24 cellular contexts compared by ENCODE assay signal in the genomic region with DNA sequence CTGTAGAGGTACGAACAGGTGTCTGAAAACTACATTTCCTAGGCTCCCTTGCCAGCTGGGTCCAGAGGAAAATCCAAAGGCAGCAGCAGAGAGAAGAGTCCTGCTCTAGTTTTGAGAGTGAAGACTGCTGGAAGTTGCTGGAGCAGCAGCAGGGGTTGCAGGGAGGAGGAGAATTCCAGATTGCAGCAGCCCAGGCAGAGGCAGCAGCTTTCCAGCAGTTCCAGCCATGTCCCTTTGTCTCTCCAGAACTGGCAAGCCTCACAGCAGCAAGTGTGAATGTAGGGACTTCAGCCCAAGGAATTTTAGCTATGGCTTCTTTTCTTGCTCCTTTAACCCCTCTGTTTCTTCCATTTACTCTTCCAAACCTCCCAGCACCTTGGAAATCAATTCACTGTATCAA.
"Had no signal": no experiment of that assay in that cellular context is flagged by ENCODE, and none has a peak within 500 bp of the region (broad histone marks: within the 10 kb centered on the region; RNA-seq: fewer than 3 reads in every experiment).

No MANE protein-coding gene starts in this region.

- H3K27ac Mint-ChIP-seq: IgD-negative memory B cell had no signal

- DNase-seq: MV-4-11, NCI-H1092, NCI-H1105 treated with DMSO at 0.1 percent for 48 hours, NCI-H1417 treated with DMSO at 0.1 percent for 48 hours, NCI-H146, NCI-H1694 treated with DMSO at 0.1 percent for 48 hours, NCI-H1930, NCI-H2081, NCI-H2107, NCI-H2227 treated with DMSO at 0.1 percent for 48 hours, NCI-H524, NCI-H526 treated with DMSO at 0.1 percent for 48 hours, NCI-H748 treated with DMSO at 0.1 percent for 48 hours, Right ventricle myocardium superior, RPMI8226, SIG-M5 had no signal

- H3K4me3 ChIP-seq: K562, SJSA1, SK-N-MC had no signal

- H3K4me3 Mint-ChIP-seq: IgD-negative memory B cell had no signal

- H3K27ac ChIP-seq: HL-60, KMS-11, SJSA1, SK-N-MC had no signal

- H3K36me3 Mint-ChIP-seq: IgD-negative memory B cell had no signal

- H3K36me3 ChIP-seq: SJSA1 had no signal

- H3K9me3 ChIP-seq: SJSA1 had no signal

- ATAC-seq: K562 had no signal

- H3K27me3 ChIP-seq: SJSA1 had no signal

- FAIRE-seq: HTR-8/SVneo, K562, RCC 7860 had no signal

- H3K4me2 ChIP-seq: KMS-11 had no signal

- H3K9ac ChIP-seq: KMS-11 had no signal
